Comparison of ENCODE assay signal across 11 cellular contexts in the genomic region with DNA sequence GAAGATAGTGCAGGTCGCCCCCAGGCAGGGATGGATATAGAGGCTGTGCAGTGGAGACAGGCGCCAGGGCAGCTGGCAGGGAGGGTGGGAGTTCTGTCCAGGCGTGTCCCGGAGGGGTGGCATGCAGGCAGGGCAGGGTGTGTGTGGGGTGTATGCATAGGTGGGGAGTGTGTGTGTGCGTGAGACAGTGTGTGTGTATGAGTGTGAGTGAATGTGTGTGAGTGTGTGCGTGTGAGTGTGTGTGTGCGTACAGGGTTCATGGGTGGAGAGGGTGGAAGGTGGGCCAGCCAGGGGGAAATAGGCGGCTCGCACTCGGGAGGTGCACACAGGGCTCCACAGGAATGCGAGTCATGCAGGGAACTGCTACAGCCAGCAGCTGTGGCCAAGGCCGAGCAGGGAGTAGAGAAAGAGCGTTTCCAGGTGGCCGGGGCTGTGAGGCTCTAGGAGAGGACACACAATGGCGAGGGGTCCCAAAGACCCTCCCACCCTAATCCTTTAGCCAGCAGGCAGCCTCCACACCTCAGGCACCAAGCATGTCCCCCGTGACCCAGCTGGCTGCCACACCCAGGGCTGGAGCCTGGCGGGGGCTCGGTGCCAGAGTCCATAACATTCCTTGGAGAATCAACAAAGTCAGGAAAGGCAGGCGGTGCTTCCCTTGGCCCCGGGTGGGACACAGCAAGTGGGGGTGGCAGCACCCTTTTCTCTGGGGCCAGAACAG. TPM values are rescaled to one million over a fixed set of nuclear protein-coding genes. Genes with fewer than 3 reads are reported as not detected.
DNase-seq lines count a peak whose midpoint lies in the region; ATAC-seq, FAIRE-seq and TF ChIP-seq lines count a peak whose summit lies in the region.
"Had no signal": no experiment of that assay in that cellular context is flagged by ENCODE, and none has a peak within 500 bp of the region (broad histone marks: within the 10 kb centered on the region; RNA-seq: fewer than 3 reads in every experiment).

No MANE protein-coding gene starts in this region.

- no peak for TF ChIP-seq CTCF in brain (conservative IDR thresholded peaks at IDR 0.05)
- no peak for TF ChIP-seq CTCF in suprapubic skin (IDR thresholded peaks at IDR 0.05)

- peak overlapping the region; percentile 61 for H3K27ac ChIP-seq in suprapubic skin
- H3K27ac ChIP-seq: parathyroid adenoma had no signal

- peak; percentile 71 for DNase-seq in HTR-8/SVneo (ENCODE audit: insufficient read length, low spot score)
- peak; percentile 61 for DNase-seq in kidney glomerular epithelial cell (lab: John Stamatoyannopoulos, UW)
- no peak for DNase-seq in suprapubic skin (ENCODE audit: low spot score in 2 of 2)
- DNase-seq in cerebellum (ENCODE audit: low spot score) = no peak
- DNase-seq in HAP-1 (ENCODE audit: low spot score in 2 of 2) = no peak
- DNase-seq: activated CD4-positive, alpha-beta T cell treated with anti-CD3 and anti-CD28 coated beads, Interleukin-2, amount 50 U/mL, for 1 hour; NCI-H2081 had no signal

- TF ChIP-seq POLR2A in suprapubic skin (IDR thresholded peaks at IDR 0.05) = no peak

- H3K4me1 ChIP-seq in suprapubic skin = peaks cover 74% of the 10 kb centered on the region
- H3K4me1 ChIP-seq in HAP-1 = peaks cover 15% of the 10 kb centered on the region

- WGBS in suprapubic skin = 31% methylated on average over 16 of the region's 20 CpGs

- no peaks in the 10 kb centered on the region for H3K9me3 Mint-ChIP-seq in brain

- H3K27ac Mint-ChIP-seq in brain = peak overlapping the region; percentile 52 to 91 (median 71)

- peak; percentile 99 for FAIRE-seq in HTR-8/SVneo (lab: Jason Lieb, UNC)

- H3K4me1 Mint-ChIP-seq in brain = peaks cover 43% of the 10 kb centered on the region

- no peak for TF ChIP-seq EP300 in suprapubic skin (IDR thresholded peaks at IDR 0.05)

- H3K9me3 ChIP-seq in suprapubic skin (no peaks in the 10 kb centered on the region), HAP-1 (no peaks in the 10 kb centered on the region)

- H3K4me3 Mint-ChIP-seq in brain = peak overlapping the region in 4 of 5 experiments; percentile 1 to 55 (median 26)

- H3K36me3 Mint-ChIP-seq in brain = no peaks in the 10 kb centered on the region

- in situ Hi-C loops in HAP-1 (cut with MboI; ENCODE audit: low sequenced_read_pairs) = loop anchor here (10.0 kb wide), 1 partner anchor 53 kb away; no protein-coding TSS in a partner anchor

- no peak overlapping the region for H3K4me3 ChIP-seq in suprapubic skin
- H3K4me3 ChIP-seq in HAP-1 = no peak overlapping the region

- ATAC-seq in HG03520 (IDR thresholded peaks at IDR 0.05; ENCODE audit: unreplicated experiment) (no peak), GM21737 (IDR thresholded peaks at IDR 0.05; ENCODE audit: unreplicated experiment) (no peak)

- H3K27me3 ChIP-seq in suprapubic skin (no peaks in the 10 kb centered on the region), HAP-1 (ENCODE audit: low read depth) (no peaks in the 10 kb centered on the region)

- H3K27me3 Mint-ChIP-seq in brain = peaks cover 4% of the 10 kb centered on the region

- H3K36me3 ChIP-seq in suprapubic skin (no peaks in the 10 kb centered on the region), HAP-1 (replicated peaks) (no peaks in the 10 kb centered on the region)

RNA-seq across cellular contexts. Expression of a gene that starts 4.6 kb away (rescaled TPM):
- 35.8 TPM for polyA plus RNA-seq in brain (ENCODE audit: insufficient read depth, low read depth, low replicate concordance)
- total RNA-seq in suprapubic skin (10 to 100 TPM; 44.7 to 87.1 (median 58.3) TPM), cerebellum (9.5 TPM)

RNA-seq across cellular contexts. Expression of a gene that starts 7.7 kb away (rescaled TPM):
- polyA plus RNA-seq in brain (ENCODE audit: insufficient read depth, low read depth, low replicate concordance) = 7.6 TPM
- 10 to 100 TPM in 2 of 4 donors, 1 to 10 TPM in 2; 6.2 to 37.7 (median 10.9) TPM for total RNA-seq in suprapubic skin
- total RNA-seq in cerebellum = 1.9 TPM

RNA-seq across cellular contexts. Expression of a gene that starts 20.5 kb away (rescaled TPM):
- polyA plus RNA-seq in brain (ENCODE audit: insufficient read depth, low read depth, low replicate concordance) = 10.8 TPM
- total RNA-seq in suprapubic skin = 10 to 100 TPM; 23.1 to 35.6 (median 27.8) TPM
- 5.4 TPM for total RNA-seq in cerebellum

RNA-seq across cellular contexts. Expression of a gene that starts 33.9 kb away (rescaled TPM):
- polyA plus RNA-seq in brain (ENCODE audit: insufficient read depth, low read depth, low replicate concordance) = 17.2 TPM
- total RNA-seq in suprapubic skin (10 to 100 TPM in 1 of 4 donors, 1 to 10 TPM in 3; 2.2 to 10.4 (median 4.4) TPM), cerebellum (4.7 TPM)

Comparison
In these comparisons a context has a peak if more than half of its experiments do, and no peak if none do; other contexts are left out.
1. DNase-seq: peak in HTR-8/SVneo (single experiment) and kidney glomerular epithelial cell (single experiment); none in suprapubic skin (0 of 2), cerebellum (single experiment) and HAP-1 (0 of 2).